ENCODE assay signal across 20 cellular contexts in genomic region chr16:79661578-79661977, GRCh38.
DNase-seq lines count a peak whose midpoint lies in the region; ATAC-seq, FAIRE-seq and TF ChIP-seq lines count a peak whose summit lies in the region.
"Had no signal": no experiment of that assay in that cellular context is flagged by ENCODE, and none has a peak within 500 bp of the region (broad histone marks: within the 10 kb centered on the region; RNA-seq: fewer than 3 reads in every experiment).

No MANE protein-coding gene starts in this region.

- BruUV-seq in HepG2 (replicated peaks; lab: Mats Ljungman, UMichigan), result no TSS peak

- peak in 2 of 4 donors; percentile 46 to 89 for ATAC-seq in right lobe of liver
- no peak for ATAC-seq in HepG2
- peak; percentile 86 for ATAC-seq in left lobe of liver
- ATAC-seq: A549; CD8-positive, alpha-beta T cell had no signal

- no peaks in the 10 kb centered on the region for H3K36me3 ChIP-seq in right lobe of liver
- no peaks in the 10 kb centered on the region for H3K36me3 ChIP-seq in HepG2 (replicated peaks in 1 of 2; ENCODE audit: control insufficient read depth in 1 of 2, insufficient read depth in 2 of 2, low read length in 2 of 2)
- H3K36me3 ChIP-seq in breast epithelium, result no peaks in the 10 kb centered on the region
- H3K36me3 ChIP-seq: BLaER1 treated with 17β-estradiol and CSF1 and Interleukin-3, amounts not matched to agents 10 nM and 100 nM had no signal

- H2AFZ ChIP-seq in HepG2 (ENCODE audit: low read length), result no peak overlapping the region

- H3K9ac ChIP-seq in HepG2 (ENCODE audit: insufficient read depth, low read depth, low read length), result no peak overlapping the region
- H3K9ac ChIP-seq: BLaER1 treated with 17β-estradiol and CSF1 and Interleukin-3, amounts not matched to agents 10 nM and 100 nM had no signal

- no peaks in the 10 kb centered on the region for H3K79me2 ChIP-seq in HepG2 (ENCODE audit: insufficient read depth, low read length)

- H3K4me2 ChIP-seq in HepG2 (ENCODE audit: low read depth, low read length), result no peak overlapping the region
- H3K4me2 ChIP-seq: A549; BLaER1 treated with 17β-estradiol and CSF1 and Interleukin-3, amounts not matched to agents 10 nM and 100 nM had no signal

- H3K4me3 ChIP-seq in right lobe of liver (no peak overlapping the region), HepG2 (replicated peaks in 1 of 3; ENCODE audit: insufficient read depth in 1 of 3, low read depth in 2 of 3, low read length in 3 of 3) (no peak overlapping the region), breast epithelium (no peak overlapping the region)
- H3K4me3 ChIP-seq: A549; BLaER1 treated with 17β-estradiol and CSF1 and Interleukin-3, amounts not matched to agents 10 nM and 100 nM had no signal

- TF ChIP-seq EP300 in HepG2 (IDR thresholded peaks at IDR 0.05; ENCODE audit: low read depth in 2 of 2, low read length in 2 of 2), result no peak
- TF ChIP-seq EP300 in HepG2 (CRISPR knock-in tag; IDR thresholded peaks at IDR 0.05; ENCODE audit: borderline replicate concordance), result no peak

- CTCF ChIA-PET in HepG2 (lab: Yijun Ruan, JAX; ENCODE audit: low intra/inter-chr PET ratio, low total read pairs), result no interaction called here

- peak overlapping the region in 1 of 3 donors; percentile 49 for H3K27ac ChIP-seq in right lobe of liver
- H3K27ac ChIP-seq in HepG2 (ENCODE audit: extremely low read length, insufficient read depth, low read length), result no peak overlapping the region
- no peak overlapping the region for H3K27ac ChIP-seq in breast epithelium
- H3K27ac ChIP-seq: 22Rv1; A549; BLaER1 treated with 17β-estradiol and CSF1 and Interleukin-3, amounts not matched to agents 10 nM and 100 nM; C4-2B had no signal

- DNase-seq in right lobe of liver (peak in 2 of 3 donors; percentile 70 to 81), HepG2 (ENCODE audit: low spot score) (no peak), left lobe of liver (ENCODE audit: low spot score) (peak; percentile 68), breast epithelium (ENCODE audit: low spot score in 2 of 2) (no peak), ecto neural progenitor cell (ENCODE audit: low spot score) (no peak)
- DNase-seq: AML-193; Caco-2; Calu3; CD4-positive, alpha-beta T cell; CD8-positive, alpha-beta T cell; DMS79 treated with DMSO at 0.1 percent for 48 hours; GF-D8 had no signal

- H3K9me3 ChIP-seq in right lobe of liver (no peaks in the 10 kb centered on the region), HepG2 (ENCODE audit: low read length) (peaks cover 53% of the 10 kb centered on the region), breast epithelium (no peaks in the 10 kb centered on the region)
- H3K9me3 ChIP-seq: A549; BLaER1 treated with 17β-estradiol and CSF1 and Interleukin-3, amounts not matched to agents 10 nM and 100 nM had no signal

- H4K20me1 ChIP-seq in HepG2 (ENCODE audit: insufficient read depth, low read length), result no peaks in the 10 kb centered on the region
- H4K20me1 ChIP-seq: BLaER1 treated with 17β-estradiol and CSF1 and Interleukin-3, amounts not matched to agents 10 nM and 100 nM had no signal

- POLR2A ChIA-PET in HepG2 (lab: Yijun Ruan, JAX), result no interaction called here

- intact Hi-C loops in right lobe of liver (cut with DNase I), result no loop called here
- intact Hi-C loops in HepG2 (cut with micrococcal nuclease; ENCODE audit: unreplicated experiment), result no loop called here
- intact Hi-C loops in breast epithelium (cut with DNase I; ENCODE audit: low total_unique reads), result loop anchor here (5.0 kb wide), 1 partner anchor 421 kb away; no protein-coding TSS in a partner anchor

- H3K27me3 ChIP-seq in right lobe of liver (no peaks in the 10 kb centered on the region), HepG2 (ENCODE audit: control insufficient read depth in 1 of 2, insufficient read depth in 2 of 2, low read length in 2 of 2) (no peaks in the 10 kb centered on the region), breast epithelium (no peaks in the 10 kb centered on the region)
- H3K27me3 ChIP-seq: BLaER1 treated with 17β-estradiol and CSF1 and Interleukin-3, amounts not matched to agents 10 nM and 100 nM had no signal

- no peak for TF ChIP-seq CTCF in right lobe of liver (IDR thresholded peaks at IDR 0.05)
- no peak for TF ChIP-seq CTCF in HepG2 (CRISPR knock-in tag; IDR thresholded peaks at IDR 0.05)
- TF ChIP-seq CTCF in breast epithelium (IDR thresholded peaks at IDR 0.05), result no peak

- TF ChIP-seq RAD21 in HepG2 (CRISPR knock-in tag; IDR thresholded peaks at IDR 0.05), result no peak

- TF ChIP-seq POLR2A in right lobe of liver (IDR thresholded peaks at IDR 0.05) (no peak), HepG2 (IDR thresholded peaks at IDR 0.05; ENCODE audit: insufficient read depth in 1 of 2, low read depth in 2 of 2, low read length in 2 of 2) (no peak), breast epithelium (IDR thresholded peaks at IDR 0.05) (no peak)

- H3K4me1 ChIP-seq in right lobe of liver (peaks cover 0 to 23% (median 0%) of the 10 kb centered on the region in 4 donors), HepG2 (ENCODE audit: insufficient read depth, low read length) (no peaks in the 10 kb centered on the region), breast epithelium (no peaks in the 10 kb centered on the region)
- H3K4me1 ChIP-seq: Caco-2 had no signal

- WGBS in right lobe of liver (ENCODE audit: insufficient coverage, low coverage, low lambda C conversion rate, missing lambda C conversion rate), result 42% methylated on average over 3 of the region's 5 CpGs
- 21% methylated on average over 5 of the region's 5 CpGs for WGBS in HepG2 (ENCODE audit: low lambda C conversion rate)

- no peak for FAIRE-seq in HepG2 (lab: Jason Lieb, UNC)
- FAIRE-seq: A549, D721Med, G401.6, GM12891, GM19239 had no signal

- in situ Hi-C loops in HepG2 (cut with HindIII; ENCODE audit: extremely low pct_ligation_motif_present, low pct_unique_long_range_greater_than_20kb), result no loop called here

TF ChIP-seq in HepG2, 621 proteins besides CTCF, POLR2A, EP300 and RAD21 (continues in another document):
- TF ChIP-seq ZNF883 (CRISPR knock-in tag; IDR thresholded peaks at IDR 0.05; ENCODE audit: not compliant biosample characterization) (no peak), HDAC2 (CRISPR knock-in tag; IDR thresholded peaks at IDR 0.05) (no peak), NFRKB (IDR thresholded peaks at IDR 0.05) (no peak), ZNF687 (CRISPR knock-in tag; IDR thresholded peaks at IDR 0.05) (no peak), TRAFD1 (CRISPR knock-in tag; IDR thresholded peaks at IDR 0.05; ENCODE audit: borderline replicate concordance) (no peak), MED8 (CRISPR knock-in tag; IDR thresholded peaks at IDR 0.05; ENCODE audit: insufficient replicate concordance) (no peak), POLR2G (IDR thresholded peaks at IDR 0.05; ENCODE audit: low read depth, low read length) (no peak), GPBP1L1 (CRISPR knock-in tag; IDR thresholded peaks at IDR 0.05) (no peak), ZNF460 (CRISPR knock-in tag; IDR thresholded peaks at IDR 0.05; ENCODE audit: borderline replicate concordance) (no peak), ZNF746 (CRISPR knock-in tag; IDR thresholded peaks at IDR 0.05) (no peak)

Comparison
In these comparisons a context has a peak if more than half of its experiments do, and no peak if none do; other contexts are left out.
1. DNase-seq: peak in right lobe of liver (2 of 3) and left lobe of liver (single experiment); none in HepG2 (single experiment), breast epithelium (0 of 2) and ecto neural progenitor cell (single experiment).